8 cellular contexts compared by ENCODE assay signal in the genomic region with DNA sequence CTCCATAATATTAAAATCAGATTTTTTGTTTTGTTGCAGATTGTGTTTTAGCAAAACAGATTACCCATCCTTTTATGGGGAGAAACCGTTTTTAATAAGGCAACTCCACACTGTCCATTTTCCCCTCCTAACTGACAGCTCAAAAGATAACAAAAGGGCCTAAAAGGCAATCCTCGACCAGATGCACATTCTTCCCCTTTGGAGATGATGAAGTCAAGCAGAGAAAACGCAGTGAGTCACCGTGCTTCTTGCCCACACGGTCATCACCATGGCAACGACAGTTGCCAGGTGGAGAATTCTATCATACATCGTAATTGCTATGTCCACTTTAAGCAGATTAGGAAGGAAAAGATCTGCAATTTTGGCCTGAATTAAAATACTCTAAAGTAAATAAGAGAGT.
DNase-seq lines count a peak whose midpoint lies in the region; ATAC-seq and TF ChIP-seq lines count a peak whose summit lies in the region.

No MANE protein-coding gene starts in this region.

- H3K27me3 Mint-ChIP-seq in HFFc6 (ENCODE audit: insufficient read depth) = no peaks in the 10 kb centered on the region

- H3K9me3 Mint-ChIP-seq in HFFc6 = peaks cover 25% of the 10 kb centered on the region

- DNase-seq in HFFc6 (peak; percentile 28), NCI-H446 (lab: John Stamatoyannopoulos, UW) (peak; percentile 54 to 87), cerebellum (ENCODE audit: low spot score) (peak; percentile 83), retina (peak; percentile 85), HuH-7.5 (ENCODE audit: low spot score) (no peak), 8988T (no peak), left lobe of liver (ENCODE audit: low spot score) (no peak)
- no peak for DNase-seq in stimulated activated CD4-positive, alpha-beta T cell treated with anti-CD3 and anti-CD28 coated beads, Interleukin-2, amount 100 ng/mL, for 24 hours

- no peak overlapping the region for H3K27ac Mint-ChIP-seq in HFFc6

- no peak for ATAC-seq in left lobe of liver

- no peaks in the 10 kb centered on the region for H3K36me3 Mint-ChIP-seq in HFFc6 (ENCODE audit: low read depth)

- TF ChIP-seq CTCF in HFFc6 (IDR thresholded peaks at IDR 0.05) = no peak

- no peak overlapping the region for H3K4me3 Mint-ChIP-seq in HFFc6

- H3K4me1 Mint-ChIP-seq in HFFc6 (ENCODE audit: low read depth) = no peaks in the 10 kb centered on the region

Comparison
In these comparisons a context has a peak if more than half of its experiments do, and no peak if none do; other contexts are left out.
1. DNase-seq: peak in HFFc6 (single experiment), NCI-H446 (2 of 2), cerebellum (single experiment) and retina (single experiment); none in HuH-7.5 (single experiment), stimulated activated CD4-positive, alpha-beta T cell treated with anti-CD3 and anti-CD28 coated beads, Interleukin-2, amount 100 ng/mL, for 24 hours (0 of 2), 8988T (single experiment) and left lobe of liver (single experiment).